Comparison of ENCODE assay signal across 23 cellular contexts in genomic region chr4:33381806-33382205, GRCh38.
DNase-seq lines count a peak whose midpoint lies in the region; ATAC-seq and TF ChIP-seq lines count a peak whose summit lies in the region.
"Had no signal": no experiment of that assay in that cellular context is flagged by ENCODE, and none has a peak within 500 bp of the region (broad histone marks: within the 10 kb centered on the region; RNA-seq: fewer than 3 reads in every experiment).

No MANE protein-coding gene starts in this region.

- H3K27ac ChIP-seq in foreskin keratinocyte, result no peak overlapping the region
- H3K27ac ChIP-seq: brain microvascular endothelial cell, coronary artery, heart left ventricle, Peyer's patch, SK-N-MC, VCaP had no signal

- no peaks in the 10 kb centered on the region for H3K4me1 Mint-ChIP-seq in Caco-2 (ENCODE audit: low read depth, unreplicated experiment)
- H3K4me1 Mint-ChIP-seq: nephron progenitor cell had no signal

- CTCF ChIA-PET in Caco-2 (lab: Charles Lee), result no interaction called here

- no peaks in the 10 kb centered on the region for H3K9me3 Mint-ChIP-seq in Caco-2 (ENCODE audit: unreplicated experiment)

- H3K27me3 Mint-ChIP-seq in Caco-2 (ENCODE audit: insufficient read depth, unreplicated experiment), result no peaks in the 10 kb centered on the region
- H3K27me3 Mint-ChIP-seq: CD4-positive, alpha-beta T cell had no signal

- BruUV-seq in Caco-2 (replicated peaks; lab: Mats Ljungman, UMichigan), result no TSS peak

- intact Hi-C loops in Caco-2 (cut with micrococcal nuclease; ENCODE audit: unreplicated experiment), result no loop called here

- H3K27ac Mint-ChIP-seq in Caco-2 (ENCODE audit: unreplicated experiment), result no peak overlapping the region
- H3K27ac Mint-ChIP-seq: CD4-positive, alpha-beta T cell; nephron progenitor cell had no signal

- DNase-seq in DMS 273 (lab: John Stamatoyannopoulos, UW; ENCODE audit: unreplicated experiment) (peak; percentile 89), HPDE6-E6E7 (ENCODE audit: extremely low spot score) (peak; percentile 19), NCI-H510A (lab: John Stamatoyannopoulos, UW) (peak; percentile 0), foreskin keratinocyte (peak; percentile 42 to 74), Caco-2 (no peak), AG20443 (ENCODE audit: low spot score) (no peak)
- DNase-seq: activated CD8-positive, alpha-beta memory T cell treated with anti-CD3 and anti-CD28 coated beads, Interleukin-2, amount 50 U/mL, for 48 hours; activated effector memory CD4-positive, alpha-beta T cell treated with anti-CD3 and anti-CD28 coated beads, Interleukin-2, amount 50 U/mL, for 16 hours; brain microvascular endothelial cell; CD4-positive, alpha-beta T cell; DMS79 treated with DMSO at 0.1 percent for 48 hours; HCEC 1CT; heart left ventricle; left ventricle myocardium superior; NCI-H187; nephron progenitor cell; Peyer's patch; posterior cingulate gyrus; T-helper 2 cell had no signal

- no peaks in the 10 kb centered on the region for H3K36me3 Mint-ChIP-seq in Caco-2 (ENCODE audit: insufficient read depth, unreplicated experiment)

- no peaks in the 10 kb centered on the region for H3K4me1 ChIP-seq in foreskin keratinocyte
- no peaks in the 10 kb centered on the region for H3K4me1 ChIP-seq in Caco-2
- H3K4me1 ChIP-seq: heart left ventricle, Peyer's patch had no signal

- POLR2A ChIA-PET in Caco-2 (lab: Charles Lee), result no interaction called here

- H3K27me3 ChIP-seq in foreskin keratinocyte (no peaks in the 10 kb centered on the region), Caco-2 (replicated peaks; ENCODE audit: control insufficient read depth, insufficient read depth, low read length) (no peaks in the 10 kb centered on the region)
- H3K27me3 ChIP-seq: brain microvascular endothelial cell, heart left ventricle, Peyer's patch had no signal

- no peak for TF ChIP-seq CTCF in foreskin keratinocyte (conservative IDR thresholded peaks at IDR 0.05)
- TF ChIP-seq CTCF in Caco-2 (IDR thresholded peaks at IDR 0.05; ENCODE audit: insufficient read depth in 1 of 2, low read depth in 1 of 2, low read length in 1 of 2, severe bottlenecking in 1 of 2, unreplicated experiment in 1 of 2), result no peak

- no peaks in the 10 kb centered on the region for H3K9me3 ChIP-seq in Caco-2
- H3K9me3 ChIP-seq: Peyer's patch had no signal

- no peak overlapping the region for H3K4me3 ChIP-seq in Caco-2 (ENCODE audit: low read depth, low read length)
- H3K4me3 ChIP-seq: coronary artery, heart left ventricle, Peyer's patch, SK-N-MC had no signal

- ATAC-seq in foreskin keratinocyte (peak; percentile 40), GM19328 (IDR thresholded peaks at IDR 0.05; ENCODE audit: unreplicated experiment) (no peak)
- ATAC-seq: heart left ventricle, left ventricle myocardium superior had no signal

- H3K4me3 Mint-ChIP-seq in Caco-2 (ENCODE audit: unreplicated experiment), result no peak overlapping the region
- H3K4me3 Mint-ChIP-seq: CD4-positive, alpha-beta T cell; nephron progenitor cell had no signal

- no peaks in the 10 kb centered on the region for H3K36me3 ChIP-seq in Caco-2 (ENCODE audit: control insufficient read depth, insufficient read depth, low read length)
- H3K36me3 ChIP-seq: brain microvascular endothelial cell, heart left ventricle, Peyer's patch had no signal

Comparison
In these comparisons a context has a peak if more than half of its experiments do, and no peak if none do; other contexts are left out.
1. DNase-seq: peak in DMS 273 (single experiment), HPDE6-E6E7 (single experiment), NCI-H510A (single experiment) and foreskin keratinocyte (2 of 2); none in Caco-2 (0 of 2) and AG20443 (single experiment).